Comparison of ENCODE assay signal across 11 cellular contexts in genomic region chr16:30082545-30083090, GRCh38. TPM values are rescaled to one million over a fixed set of nuclear protein-coding genes. Genes with fewer than 3 reads are reported as not detected.
DNase-seq lines count a peak whose midpoint lies in the region; ATAC-seq and TF ChIP-seq lines count a peak whose summit lies in the region.
"Had no signal": no experiment of that assay in that cellular context is flagged by ENCODE, and none has a peak within 500 bp of the region (broad histone marks: within the 10 kb centered on the region; RNA-seq: fewer than 3 reads in every experiment).

No MANE protein-coding gene starts in this region.

- peaks cover 0 to 1% of the 10 kb centered on the region in 2 donors for H3K9me3 Mint-ChIP-seq in stimulated activated naive B cell treated with anti-CD40 and anti-IgM and Interleukin-4, amounts not matched to agents 10 μg/mL and 1 μg/mL and 100 μg/mL, for 72 hours

- peak overlapping the region; percentile 33 for H3K27ac Mint-ChIP-seq in stimulated activated naive B cell treated with anti-CD40 and anti-IgM and Interleukin-4, amounts not matched to agents 10 μg/mL and 1 μg/mL and 100 μg/mL, for 72 hours

- CTCF ChIA-PET in mammary epithelial cell (lab: Charles Lee; ENCODE audit: low non-redundant PET): no interaction called here

- 91% methylated on average over 15 of the region's 20 CpGs for WGBS in mammary epithelial cell (ENCODE audit: low coverage, missing lambda C conversion rate)

- peaks cover 10 to 27% of the 10 kb centered on the region in 2 donors for H3K4me1 Mint-ChIP-seq in stimulated activated naive B cell treated with anti-CD40 and anti-IgM and Interleukin-4, amounts not matched to agents 10 μg/mL and 1 μg/mL and 100 μg/mL, for 72 hours

- peak; percentile 22 for TF ChIP-seq CTCF in mammary epithelial cell (conservative IDR thresholded peaks at IDR 0.05 in 1 of 2, IDR thresholded peaks at IDR 0.05 in 1 of 2; ENCODE audit: extremely low read depth in 1 of 2, insufficient read depth in 1 of 2, low read depth in 1 of 2, low read length in 2 of 2)
- TF ChIP-seq CTCF in breast epithelium (IDR thresholded peaks at IDR 0.05): no peak
- peak; percentile 26 for TF ChIP-seq CTCF in astrocyte of the cerebellum (IDR thresholded peaks at IDR 0.05; ENCODE audit: low read depth, low read length, missing control alignments)
- TF ChIP-seq CTCF in GM20000 (IDR thresholded peaks at IDR 0.05; ENCODE audit: extremely low read depth, missing control alignments): no peak

- no peak for ATAC-seq in stimulated activated naive B cell treated with anti-CD40 and anti-IgM and Interleukin-4, amounts not matched to agents 10 μg/mL and 1 μg/mL and 100 μg/mL, for 72 hours (replicated peaks)
- ATAC-seq: left ventricle myocardium superior, Panc1 had no signal

- no peak overlapping the region for H3K4me3 Mint-ChIP-seq in stimulated activated naive B cell treated with anti-CD40 and anti-IgM and Interleukin-4, amounts not matched to agents 10 μg/mL and 1 μg/mL and 100 μg/mL, for 72 hours

- H3K9me3 ChIP-seq in mammary epithelial cell (replicated peaks; ENCODE audit: insufficient read depth, low read length): no peaks in the 10 kb centered on the region
- no peaks in the 10 kb centered on the region for H3K9me3 ChIP-seq in breast epithelium

- no peaks in the 10 kb centered on the region for H3K27me3 ChIP-seq in mammary epithelial cell (ENCODE audit: insufficient read depth, low read length)
- no peaks in the 10 kb centered on the region for H3K27me3 ChIP-seq in breast epithelium

- no peak overlapping the region for H2AFZ ChIP-seq in mammary epithelial cell (ENCODE audit: low read depth, low read length)

- in situ Hi-C loops in mammary epithelial cell (cut with MboI; ENCODE audit: low sequenced_read_pairs in 2 of 2): loop anchor here in 1 of 2 donors (25.0 kb wide), 2 partner anchors 105 to 330 kb away; partner anchors contain the start of genes BOLA2B, CORO1A, SLX1A and SULT1A3
- in situ Hi-C loops in astrocyte of the cerebellum (cut with HindIII; ENCODE audit: low sequenced_read_pairs): no loop called here

- intact Hi-C loops in mammary epithelial cell (cut with micrococcal nuclease): no loop called here
- intact Hi-C loops in breast epithelium (cut with DNase I; ENCODE audit: low total_unique reads): no loop called here

- peaks cover 53% of the 10 kb centered on the region for H3K79me2 ChIP-seq in mammary epithelial cell (ENCODE audit: insufficient read depth, low read length)

- H3K4me2 ChIP-seq in mammary epithelial cell (ENCODE audit: insufficient read depth, low read depth, low read length): no peak overlapping the region

- TF ChIP-seq POLR2A in breast epithelium (IDR thresholded peaks at IDR 0.05): no peak

- no peaks in the 10 kb centered on the region for H4K20me1 ChIP-seq in mammary epithelial cell (ENCODE audit: insufficient read depth, low read length)

- H3K4me1 ChIP-seq in mammary epithelial cell (ENCODE audit: insufficient read depth, low read length) (peaks cover 5% of the 10 kb centered on the region), breast epithelium (peaks cover 0 to 6% of the 10 kb centered on the region in 2 donors)

- H3K36me3 ChIP-seq in mammary epithelial cell (ENCODE audit: insufficient read depth, low read length) (peaks cover 28% of the 10 kb centered on the region), breast epithelium (peaks cover 18% of the 10 kb centered on the region)

- no peak for DNase-seq in mammary epithelial cell
- no peak for DNase-seq in breast epithelium (ENCODE audit: low spot score in 2 of 2)
- no peak for DNase-seq in astrocyte of the cerebellum (ENCODE audit: low read depth)
- DNase-seq in stimulated activated naive B cell treated with anti-CD40 and anti-IgM and Interleukin-4, amounts not matched to agents 10 μg/mL and 1 μg/mL and 100 μg/mL, for 72 hours: no peak
- no peak for DNase-seq in CD1c-positive myeloid dendritic cell (ENCODE audit: extremely low spot score)
- DNase-seq in GM20000 (ENCODE audit: low spot score): no peak
- DNase-seq: effector CD8-positive, alpha-beta T cell; left ventricle myocardium superior; occipital lobe had no signal

- peaks cover 51 to 53% of the 10 kb centered on the region in 2 donors for H3K36me3 Mint-ChIP-seq in stimulated activated naive B cell treated with anti-CD40 and anti-IgM and Interleukin-4, amounts not matched to agents 10 μg/mL and 1 μg/mL and 100 μg/mL, for 72 hours

- no TSS peak for BruUV-seq in mammary epithelial cell (replicated peaks; lab: Mats Ljungman, UMichigan)

- dilution Hi-C loops in mammary epithelial cell (cut with HindIII; ENCODE audit: low sequenced_read_pairs): no loop called here

- H3K4me3 ChIP-seq in mammary epithelial cell (replicated peaks in 1 of 3; ENCODE audit: insufficient read depth in 1 of 3, low read depth in 2 of 3, low read length in 3 of 3) (no peak overlapping the region), breast epithelium (no peak overlapping the region), astrocyte of the cerebellum (ENCODE audit: low read depth, low read length) (no peak overlapping the region)

- no peaks in the 10 kb centered on the region for H3K27me3 Mint-ChIP-seq in stimulated activated naive B cell treated with anti-CD40 and anti-IgM and Interleukin-4, amounts not matched to agents 10 μg/mL and 1 μg/mL and 100 μg/mL, for 72 hours

- H3K27ac ChIP-seq in mammary epithelial cell (ENCODE audit: insufficient read depth, low read depth, low read length) (no peak overlapping the region), breast epithelium (no peak overlapping the region)

- no peak overlapping the region for H3K9ac ChIP-seq in mammary epithelial cell (ENCODE audit: insufficient read depth, low read length)

RNA-seq across cellular contexts. Expression of gene PPP4C, which starts 6.8 kb away (rescaled TPM):
- 100 to 1,000 TPM; 125 to 221 TPM for total RNA-seq in mammary epithelial cell
- 193 TPM for polyA plus RNA-seq in mammary epithelial cell
- polyA minus RNA-seq in mammary epithelial cell: 303 TPM
- total RNA-seq in breast epithelium: 10 to 100 TPM; 47.7 to 55.1 (median 51.7) TPM

RNA-seq across cellular contexts. Expression of gene TBX6, which starts 9.1 kb away (rescaled TPM):
- total RNA-seq in mammary epithelial cell (under 1 TPM in 1 of 2 donors, not detected in 1; 0.73 TPM), breast epithelium (under 1 TPM; 0.73 to 0.98 (median 0.80) TPM)
- 0.05 TPM for polyA plus RNA-seq in mammary epithelial cell
- polyA minus RNA-seq in mammary epithelial cell: not detected
- total RNA-seq: Daoy had no signal

RNA-seq across cellular contexts. Expression of gene YPEL3, which starts 13.4 kb away (rescaled TPM):
- total RNA-seq in mammary epithelial cell: 10 to 100 TPM in 1 of 2 donors, 1 to 10 TPM in 1; 9.5 to 25.8 TPM
- polyA plus RNA-seq in mammary epithelial cell: 16.3 TPM
- polyA minus RNA-seq in mammary epithelial cell: 19.2 TPM
- total RNA-seq in breast epithelium: 100 to 1,000 TPM; 106 to 143 (median 114) TPM

RNA-seq across cellular contexts. Expression of gene ALDOA, which starts 17.1 kb away (rescaled TPM):
- 1,000 to 10,000 TPM in 1 of 2 donors, 100 to 1,000 TPM in 1; 758 to 2,329 TPM for total RNA-seq in mammary epithelial cell
- polyA plus RNA-seq in mammary epithelial cell: 2,512 TPM
- 3,207 TPM for polyA minus RNA-seq in mammary epithelial cell
- total RNA-seq in breast epithelium: 100 to 1,000 TPM; 479 to 672 (median 540) TPM

RNA-seq across cellular contexts. Expression of gene GDPD3, which starts 30.7 kb away (rescaled TPM):
- total RNA-seq in mammary epithelial cell (under 1 TPM; 0.33 to 0.80 TPM), breast epithelium (1 to 10 TPM; 1.6 to 7.3 (median 2.0) TPM)
- polyA plus RNA-seq in mammary epithelial cell: 0.83 TPM
- 1.6 TPM for polyA minus RNA-seq in mammary epithelial cell

Comparison
In these comparisons a context has a peak if more than half of its experiments do, and no peak if none do; other contexts are left out.
1. CTCF ChIP-seq: peak in mammary epithelial cell (2 of 2) and astrocyte of the cerebellum (single experiment); none in breast epithelium (0 of 3) and GM20000 (single experiment).